1 cellular context compared by ENCODE assay signal in the genomic region with DNA sequence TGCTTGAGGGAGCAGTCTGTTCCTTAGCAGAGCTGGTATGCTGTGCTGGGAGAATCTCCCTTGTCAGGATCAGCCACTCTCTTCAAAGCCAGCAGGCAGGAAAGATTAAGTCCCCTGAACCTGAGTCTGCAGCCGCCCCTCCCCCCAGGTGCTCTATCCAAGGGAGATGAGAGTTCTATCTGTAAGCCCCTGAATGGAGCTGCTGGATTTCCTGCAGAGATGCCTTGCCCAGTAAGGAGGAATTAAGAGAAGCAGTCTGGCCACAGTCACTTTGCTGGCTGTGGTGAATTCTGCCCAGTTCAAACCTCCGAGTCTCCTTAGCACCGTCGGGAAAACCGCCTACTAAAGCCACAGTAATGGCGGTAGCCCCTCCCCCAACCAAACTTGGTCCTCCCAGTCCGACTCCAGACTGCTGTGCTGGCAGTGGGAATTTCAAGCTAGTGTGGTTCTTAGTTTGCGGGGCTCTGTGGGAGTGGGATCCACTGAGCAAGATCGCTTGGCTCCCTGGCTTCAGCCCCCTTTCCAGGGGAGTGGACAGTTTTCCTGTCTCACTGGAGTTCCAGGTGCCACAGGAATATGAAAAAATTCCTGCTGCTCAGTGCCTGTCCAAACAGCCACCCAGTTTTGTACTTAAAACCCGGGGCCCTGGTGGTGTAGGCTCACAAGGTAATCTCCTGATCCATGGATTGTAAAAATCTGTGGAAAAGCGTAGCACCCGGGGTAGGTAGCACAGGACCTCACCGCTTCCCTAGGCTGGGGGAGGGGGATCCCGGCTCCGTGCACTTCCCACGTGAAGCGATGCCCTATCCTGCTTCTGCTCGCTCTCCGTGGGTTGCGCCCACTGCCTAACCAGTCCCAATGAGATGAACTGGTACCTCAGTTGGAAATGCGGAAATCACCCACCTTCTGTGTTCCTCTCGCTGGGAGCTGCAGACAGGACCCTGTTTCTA.
A peak's percentile ranks its signal among the peaks of the same experiment; 100 is the strongest.
TF ChIP-seq lines count a peak whose summit lies in the region.

No MANE protein-coding gene starts in this region.

TF ChIP-seq in WTC11, 78 proteins besides CTCF, POLR2A, EP300 and RAD21:
- TF ChIP-seq, protein P1, sequence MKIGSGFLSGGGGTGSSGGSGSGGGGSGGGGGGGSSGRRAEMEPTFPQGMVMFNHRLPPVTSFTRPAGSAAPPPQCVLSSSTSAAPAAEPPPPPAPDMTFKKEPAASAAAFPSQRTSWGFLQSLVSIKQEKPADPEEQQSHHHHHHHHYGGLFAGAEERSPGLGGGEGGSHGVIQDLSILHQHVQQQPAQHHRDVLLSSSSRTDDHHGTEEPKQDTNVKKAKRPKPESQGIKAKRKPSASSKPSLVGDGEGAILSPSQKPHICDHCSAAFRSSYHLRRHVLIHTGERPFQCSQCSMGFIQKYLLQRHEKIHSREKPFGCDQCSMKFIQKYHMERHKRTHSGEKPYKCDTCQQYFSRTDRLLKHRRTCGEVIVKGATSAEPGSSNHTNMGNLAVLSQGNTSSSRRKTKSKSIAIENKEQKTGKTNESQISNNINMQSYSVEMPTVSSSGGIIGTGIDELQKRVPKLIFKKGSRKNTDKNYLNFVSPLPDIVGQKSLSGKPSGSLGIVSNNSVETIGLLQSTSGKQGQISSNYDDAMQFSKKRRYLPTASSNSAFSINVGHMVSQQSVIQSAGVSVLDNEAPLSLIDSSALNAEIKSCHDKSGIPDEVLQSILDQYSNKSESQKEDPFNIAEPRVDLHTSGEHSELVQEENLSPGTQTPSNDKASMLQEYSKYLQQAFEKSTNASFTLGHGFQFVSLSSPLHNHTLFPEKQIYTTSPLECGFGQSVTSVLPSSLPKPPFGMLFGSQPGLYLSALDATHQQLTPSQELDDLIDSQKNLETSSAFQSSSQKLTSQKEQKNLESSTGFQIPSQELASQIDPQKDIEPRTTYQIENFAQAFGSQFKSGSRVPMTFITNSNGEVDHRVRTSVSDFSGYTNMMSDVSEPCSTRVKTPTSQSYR (CRISPR knock-in tag; IDR thresholded peaks at IDR 0.05): peak; percentile 72; the same call in 1 of the 2 replicates
- TF ChIP-seq MYBL2 (CRISPR knock-in tag; IDR thresholded peaks at IDR 0.05) (no peak), ESRRA (CRISPR knock-in tag; IDR thresholded peaks at IDR 0.05; ENCODE audit: borderline replicate concordance) (0 out of 2 replicates have a peak, but pooled peaks have one; percentile 40)
